ENCODE assay signal across 1 cellular context in the genomic region with DNA sequence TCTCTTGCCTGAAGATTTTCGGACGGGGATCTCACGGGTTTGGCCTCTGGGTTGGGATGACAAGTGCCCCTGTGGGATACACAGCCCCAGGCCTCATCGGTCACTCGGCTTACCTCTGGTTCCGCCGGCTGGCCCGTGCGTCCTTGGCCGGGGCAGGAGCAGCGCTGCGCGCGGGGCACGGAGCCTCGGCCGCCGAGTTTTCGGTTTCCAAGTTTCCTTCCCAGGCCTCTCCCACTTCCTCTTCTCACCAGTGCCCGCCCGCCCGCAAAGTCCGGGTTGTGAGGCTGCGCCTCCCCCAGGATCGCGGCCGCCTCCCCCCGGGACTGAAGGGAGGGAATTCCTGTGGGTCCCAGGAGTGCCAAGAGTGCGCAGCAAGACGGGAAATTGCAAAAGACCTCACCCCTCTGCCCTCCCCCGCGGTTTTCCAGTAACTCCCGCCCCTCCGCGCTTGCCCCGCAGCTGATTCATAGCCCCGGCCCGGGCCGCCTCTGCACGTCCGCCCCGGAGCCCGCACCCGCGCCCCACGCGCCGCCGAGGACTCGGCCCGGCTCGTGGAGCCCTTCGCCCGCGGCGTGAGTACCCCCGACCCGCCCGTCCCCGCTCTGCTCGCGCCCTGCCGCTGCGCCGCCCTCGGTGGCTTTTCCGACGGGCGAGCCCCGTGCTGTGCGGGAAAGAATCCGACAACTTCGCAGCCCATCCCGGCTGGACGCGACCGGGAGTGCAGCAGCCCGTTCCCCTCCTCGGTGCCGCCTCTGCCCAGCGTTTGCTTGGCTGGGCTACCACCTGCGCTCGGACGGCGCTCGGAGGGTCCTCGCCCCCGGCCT.
TF ChIP-seq lines count a peak whose summit lies in the region.

Gene OSMR, plus strand, starts transcription at position 458 of the 824 bp plus-strand sequence. CDS start 23,033 bp downstream, outside the sequence.

TF ChIP-seq in SK-N-SH treated with all-trans-retinoic acid at 6 μM for 48 hours, 23 proteins besides CTCF, POLR2A, EP300 and RAD21 (continued from another document):
- TF ChIP-seq ZFP30 (CRISPR knock-in tag; IDR thresholded peaks at IDR 0.05) (no peak), GLIS3 (CRISPR knock-in tag; IDR thresholded peaks at IDR 0.05) (no peak), ARNTL (CRISPR knock-in tag; IDR thresholded peaks at IDR 0.05; ENCODE audit: borderline replicate concordance, low read depth) (no peak), ZNF8 (CRISPR knock-in tag; IDR thresholded peaks at IDR 0.05) (no peak), CREB5 (CRISPR knock-in tag; IDR thresholded peaks at IDR 0.05; ENCODE audit: low read depth) (no peak), ESRRG (CRISPR knock-in tag; IDR thresholded peaks at IDR 0.05) (no peak), TCF4 (CRISPR knock-in tag; IDR thresholded peaks at IDR 0.05; ENCODE audit: borderline replicate concordance) (no peak)
- TF ChIP-seq, protein P1, sequence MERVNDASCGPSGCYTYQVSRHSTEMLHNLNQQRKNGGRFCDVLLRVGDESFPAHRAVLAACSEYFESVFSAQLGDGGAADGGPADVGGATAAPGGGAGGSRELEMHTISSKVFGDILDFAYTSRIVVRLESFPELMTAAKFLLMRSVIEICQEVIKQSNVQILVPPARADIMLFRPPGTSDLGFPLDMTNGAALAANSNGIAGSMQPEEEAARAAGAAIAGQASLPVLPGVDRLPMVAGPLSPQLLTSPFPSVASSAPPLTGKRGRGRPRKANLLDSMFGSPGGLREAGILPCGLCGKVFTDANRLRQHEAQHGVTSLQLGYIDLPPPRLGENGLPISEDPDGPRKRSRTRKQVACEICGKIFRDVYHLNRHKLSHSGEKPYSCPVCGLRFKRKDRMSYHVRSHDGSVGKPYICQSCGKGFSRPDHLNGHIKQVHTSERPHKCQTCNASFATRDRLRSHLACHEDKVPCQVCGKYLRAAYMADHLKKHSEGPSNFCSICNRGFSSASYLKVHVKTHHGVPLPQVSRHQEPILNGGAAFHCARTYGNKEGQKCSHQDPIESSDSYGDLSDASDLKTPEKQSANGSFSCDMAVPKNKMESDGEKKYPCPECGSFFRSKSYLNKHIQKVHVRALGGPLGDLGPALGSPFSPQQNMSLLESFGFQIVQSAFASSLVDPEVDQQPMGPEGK (CRISPR knock-in tag; IDR thresholded peaks at IDR 0.05; ENCODE audit: borderline replicate concordance) = peak; percentile 100
